Comparison of ENCODE assay signal across 10 cellular contexts in genomic region chr9:136531904-136532798, GRCh38. TPM values are rescaled to one million over a fixed set of nuclear protein-coding genes. Genes with fewer than 3 reads are reported as not detected.
DNase-seq lines count a peak whose midpoint lies in the region; ATAC-seq and TF ChIP-seq lines count a peak whose summit lies in the region.
"Had no signal": no experiment of that assay in that cellular context is flagged by ENCODE, and none has a peak within 500 bp of the region (broad histone marks: within the 10 kb centered on the region; RNA-seq: fewer than 3 reads in every experiment).

No MANE protein-coding gene starts in this region.

- no peak overlapping the region for H3K9ac ChIP-seq in muscle layer of colon (ENCODE audit: low read length)

- ATAC-seq in left ventricle myocardium superior (peak; percentile 3), Right ventricle myocardium inferior (no peak), upper lobe of left lung (ENCODE audit: low FRiP score in 2 of 2) (no peak), GM21723 (IDR thresholded peaks at IDR 0.05; ENCODE audit: unreplicated experiment) (no peak), HG02973 (IDR thresholded peaks at IDR 0.05; ENCODE audit: unreplicated experiment) (no peak)

- H3K4me3 ChIP-seq in muscle layer of colon (ENCODE audit: low read depth in 1 of 2, low read length in 2 of 2) (no peak overlapping the region), upper lobe of left lung (peak overlapping the region in 1 of 4 donors; percentile 0)

- TF ChIP-seq EP300 in upper lobe of left lung (IDR thresholded peaks at IDR 0.05) = no peak

- intact Hi-C loops in left ventricle myocardium superior (cut with micrococcal nuclease) = no loop called here
- intact Hi-C loops in Right ventricle myocardium inferior (cut with DNase I) = loop anchor here (5.0 kb wide), 1 partner anchor 40 kb away; no protein-coding TSS in a partner anchor

- no peak for TF ChIP-seq POLR2A in upper lobe of left lung (IDR thresholded peaks at IDR 0.05)

- WGBS in upper lobe of left lung, 2 donors = 70 to 72% methylated on average over 20 to 39 of the region's 39 CpGs

- H3K36me3 ChIP-seq in muscle layer of colon (ENCODE audit: insufficient read depth, low read length) (peaks cover 14% of the 10 kb centered on the region), upper lobe of left lung (peaks cover 0 to 12% (median 7%) of the 10 kb centered on the region in 4 donors)
- H3K36me3 ChIP-seq: BE2C had no signal

- H3K9me3 ChIP-seq in muscle layer of colon (ENCODE audit: low read length) (no peaks in the 10 kb centered on the region), upper lobe of left lung (no peaks in the 10 kb centered on the region)
- H3K9me3 ChIP-seq: BE2C had no signal

- DNase-seq in left ventricle myocardium superior (no peak), Right ventricle myocardium inferior (ENCODE audit: missing footprints) (no peak), caudate nucleus (lab: John Stamatoyannopoulos, UW) (no peak), upper lobe of left lung (peak in 1 of 2 donors; percentile 82), NCI-H2171 (lab: John Stamatoyannopoulos, UW) (no peak)
- DNase-seq: BE2C, hippocampal formation had no signal

- H3K27me3 ChIP-seq in muscle layer of colon (ENCODE audit: control insufficient read depth in 1 of 2, insufficient read depth in 2 of 2, low read length in 2 of 2) = no peaks in the 10 kb centered on the region
- H3K27me3 ChIP-seq in upper lobe of left lung = no peaks in the 10 kb centered on the region

- TF ChIP-seq CTCF in upper lobe of left lung (IDR thresholded peaks at IDR 0.05) = no peak

- H3K4me1 ChIP-seq in muscle layer of colon (ENCODE audit: insufficient read depth, low read length) (peaks cover 77% of the 10 kb centered on the region), upper lobe of left lung (peaks cover 91 to 95% (median 93%) of the 10 kb centered on the region in 4 donors)
- H3K4me1 ChIP-seq: BE2C had no signal

- H3K27ac ChIP-seq in caudate nucleus (ENCODE audit: low read depth, low read length) (peak overlapping the region; percentile 26), muscle layer of colon (ENCODE audit: low read depth, low read length) (peak overlapping the region; percentile 52), upper lobe of left lung (peak overlapping the region; percentile 83 to 86 (median 84))

RNA-seq across cellular contexts. Expression of gene NOTCH1, which starts 13.7 kb away (rescaled TPM):
- total RNA-seq in left ventricle myocardium superior (15.4 TPM), Right ventricle myocardium inferior (18.7 TPM), upper lobe of left lung (100 to 1,000 TPM in 4 of 6 donors, 10 to 100 TPM in 2; 49.6 to 175 (median 110) TPM)

RNA-seq across cellular contexts. Expression of gene SEC16A, which starts 49.3 kb away (rescaled TPM):
- 23.2 TPM for total RNA-seq in left ventricle myocardium superior
- 22.3 TPM for total RNA-seq in Right ventricle myocardium inferior
- 10 to 100 TPM; 64.1 to 89.1 (median 72.1) TPM for total RNA-seq in upper lobe of left lung

Comparison
In these comparisons a context has a peak if more than half of its experiments do, and no peak if none do; other contexts are left out.
1. H3K27ac ChIP-seq: peak in every context shown above with its lines; median percentile 84 in upper lobe of left lung; 52 in muscle layer of colon; 26 in caudate nucleus.